Comparison of ENCODE assay signal across 10 cellular contexts in the genomic region with DNA sequence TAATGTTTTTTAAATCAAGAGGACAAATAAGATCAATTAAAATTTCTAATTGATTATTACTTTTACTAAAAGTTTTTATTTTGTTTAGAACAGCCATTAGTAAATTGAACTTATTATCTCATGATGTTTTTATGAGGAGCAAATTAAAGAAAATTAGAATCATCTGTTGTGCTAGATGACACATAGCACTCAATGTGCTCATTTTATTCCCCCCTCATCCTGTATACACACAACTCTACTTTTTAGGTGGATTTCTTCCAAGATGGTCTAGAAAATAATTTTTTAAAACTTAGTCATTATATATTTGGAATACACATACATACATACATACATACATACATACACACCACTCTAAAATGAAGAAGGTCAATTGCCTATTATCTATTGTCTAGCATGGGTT.
"Had no signal": no experiment of that assay in that cellular context is flagged by ENCODE, and none has a peak within 500 bp of the region (broad histone marks: within the 10 kb centered on the region; RNA-seq: fewer than 3 reads in every experiment).

No MANE protein-coding gene starts in this region.

- H3K9ac ChIP-seq: GM23248 had no signal

- H3K9me3 ChIP-seq: HAP-1 had no signal

- H3K4me3 Mint-ChIP-seq: GM23338, H9, HFFc6 had no signal

- H3K9me3 Mint-ChIP-seq: GM23338, H9, HFFc6 had no signal

- FAIRE-seq: H1, H54 had no signal

- H3K27ac Mint-ChIP-seq: GM23338, H9, HFFc6 had no signal

- H3K4me2 ChIP-seq: GM23338 had no signal

- H3K27ac ChIP-seq: GM23248 had no signal

- H3K4me1 ChIP-seq: HAP-1 had no signal

- H3K36me3 ChIP-seq: HAP-1 had no signal

- H2AFZ ChIP-seq: GM23248, GM23338 had no signal

- H3K4me3 ChIP-seq: GM23248, GM23338, HAP-1 had no signal

- DNase-seq: GM23248, GOT3, H7, H9, HCEC 1CT, HFFc6 had no signal
